1 cellular context compared by ENCODE assay signal in genomic region chr22:22141771-22142591, GRCh38.
TF ChIP-seq lines count a peak whose summit lies in the region.

No MANE protein-coding gene starts in this region.

TF ChIP-seq in HepG2, 621 proteins besides CTCF, POLR2A, EP300 and RAD21 (continued from another document):
- TF ChIP-seq, protein P1, sequence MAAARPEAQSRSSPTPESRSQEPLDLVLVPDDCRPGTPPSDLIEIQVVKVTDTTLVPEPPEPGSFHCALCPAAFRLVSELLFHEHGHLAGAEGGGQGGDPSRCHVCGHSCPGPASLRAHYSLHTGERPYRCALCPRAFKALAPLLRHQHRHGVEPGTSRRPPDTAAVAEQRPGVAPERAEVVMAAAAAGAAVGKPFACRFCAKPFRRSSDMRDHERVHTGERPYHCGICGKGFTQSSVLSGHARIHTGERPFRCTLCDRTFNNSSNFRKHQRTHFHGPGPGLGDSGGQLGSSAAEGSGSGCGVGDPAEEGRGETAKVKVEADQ (CRISPR knock-in tag; IDR thresholded peaks at IDR 0.05; ENCODE audit: borderline replicate concordance), result no peak
- TF ChIP-seq STAG1 (CRISPR knock-in tag; IDR thresholded peaks at IDR 0.05) (no peak), PTBP1 (IDR thresholded peaks at IDR 0.05; ENCODE audit: low read depth, low read length, poor library complexity, severe bottlenecking) (no peak), IRX3 (CRISPR knock-in tag; IDR thresholded peaks at IDR 0.05; ENCODE audit: borderline replicate concordance, low read depth) (no peak), KLF11 (CRISPR knock-in tag; IDR thresholded peaks at IDR 0.05) (no peak), PCBP2 (optimal IDR thresholded peaks at IDR 0.05; ENCODE audit: low read depth, low read length, poor library complexity, severe bottlenecking) (no peak), DBP (CRISPR knock-in tag; IDR thresholded peaks at IDR 0.05; ENCODE audit: not compliant biosample characterization) (no peak), ZNF552 (CRISPR knock-in tag; IDR thresholded peaks at IDR 0.05; ENCODE audit: borderline replicate concordance) (no peak), ZNF652 (CRISPR knock-in tag; IDR thresholded peaks at IDR 0.05; ENCODE audit: borderline replicate concordance, low read depth) (no peak), ZNF619 (CRISPR knock-in tag; IDR thresholded peaks at IDR 0.05) (no peak), MBD4 (IDR thresholded peaks at IDR 0.05; ENCODE audit: borderline replicate concordance, low read length) (no peak), KAT8 (CRISPR knock-in tag; IDR thresholded peaks at IDR 0.05) (no peak), ZNF441 (CRISPR knock-in tag; IDR thresholded peaks at IDR 0.05; ENCODE audit: borderline replicate concordance) (no peak)
- TF ChIP-seq, protein P2, sequence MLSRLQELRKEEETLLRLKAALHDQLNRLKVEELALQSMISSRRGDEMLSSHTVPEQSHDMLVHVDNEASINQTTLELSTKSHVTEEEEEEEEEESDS (CRISPR knock-in tag; IDR thresholded peaks at IDR 0.05; ENCODE audit: borderline replicate concordance), result no peak
- TF ChIP-seq, protein P3, sequence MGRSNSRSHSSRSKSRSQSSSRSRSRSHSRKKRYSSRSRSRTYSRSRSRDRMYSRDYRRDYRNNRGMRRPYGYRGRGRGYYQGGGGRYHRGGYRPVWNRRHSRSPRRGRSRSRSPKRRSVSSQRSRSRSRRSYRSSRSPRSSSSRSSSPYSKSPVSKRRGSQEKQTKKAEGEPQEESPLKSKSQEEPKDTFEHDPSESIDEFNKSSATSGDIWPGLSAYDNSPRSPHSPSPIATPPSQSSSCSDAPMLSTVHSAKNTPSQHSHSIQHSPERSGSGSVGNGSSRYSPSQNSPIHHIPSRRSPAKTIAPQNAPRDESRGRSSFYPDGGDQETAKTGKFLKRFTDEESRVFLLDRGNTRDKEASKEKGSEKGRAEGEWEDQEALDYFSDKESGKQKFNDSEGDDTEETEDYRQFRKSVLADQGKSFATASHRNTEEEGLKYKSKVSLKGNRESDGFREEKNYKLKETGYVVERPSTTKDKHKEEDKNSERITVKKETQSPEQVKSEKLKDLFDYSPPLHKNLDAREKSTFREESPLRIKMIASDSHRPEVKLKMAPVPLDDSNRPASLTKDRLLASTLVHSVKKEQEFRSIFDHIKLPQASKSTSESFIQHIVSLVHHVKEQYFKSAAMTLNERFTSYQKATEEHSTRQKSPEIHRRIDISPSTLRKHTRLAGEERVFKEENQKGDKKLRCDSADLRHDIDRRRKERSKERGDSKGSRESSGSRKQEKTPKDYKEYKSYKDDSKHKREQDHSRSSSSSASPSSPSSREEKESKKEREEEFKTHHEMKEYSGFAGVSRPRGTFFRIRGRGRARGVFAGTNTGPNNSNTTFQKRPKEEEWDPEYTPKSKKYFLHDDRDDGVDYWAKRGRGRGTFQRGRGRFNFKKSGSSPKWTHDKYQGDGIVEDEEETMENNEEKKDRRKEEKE (IDR thresholded peaks at IDR 0.05), result no peak
- TF ChIP-seq, protein P4, sequence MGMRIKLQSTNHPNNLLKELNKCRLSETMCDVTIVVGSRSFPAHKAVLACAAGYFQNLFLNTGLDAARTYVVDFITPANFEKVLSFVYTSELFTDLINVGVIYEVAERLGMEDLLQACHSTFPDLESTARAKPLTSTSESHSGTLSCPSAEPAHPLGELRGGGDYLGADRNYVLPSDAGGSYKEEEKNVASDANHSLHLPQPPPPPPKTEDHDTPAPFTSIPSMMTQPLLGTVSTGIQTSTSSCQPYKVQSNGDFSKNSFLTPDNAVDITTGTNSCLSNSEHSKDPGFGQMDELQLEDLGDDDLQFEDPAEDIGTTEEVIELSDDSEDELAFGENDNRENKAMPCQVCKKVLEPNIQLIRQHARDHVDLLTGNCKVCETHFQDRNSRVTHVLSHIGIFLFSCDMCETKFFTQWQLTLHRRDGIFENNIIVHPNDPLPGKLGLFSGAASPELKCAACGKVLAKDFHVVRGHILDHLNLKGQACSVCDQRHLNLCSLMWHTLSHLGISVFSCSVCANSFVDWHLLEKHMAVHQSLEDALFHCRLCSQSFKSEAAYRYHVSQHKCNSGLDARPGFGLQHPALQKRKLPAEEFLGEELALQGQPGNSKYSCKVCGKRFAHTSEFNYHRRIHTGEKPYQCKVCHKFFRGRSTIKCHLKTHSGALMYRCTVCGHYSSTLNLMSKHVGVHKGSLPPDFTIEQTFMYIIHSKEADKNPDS (CRISPR knock-in tag; IDR thresholded peaks at IDR 0.05), result no peak
